18 cellular contexts compared by ENCODE assay signal in genomic region chr17:74752822-74753401, GRCh38. TPM values are rescaled to one million over a fixed set of nuclear protein-coding genes. Genes with fewer than 3 reads are reported as not detected.
DNase-seq lines count a peak whose midpoint lies in the region; ATAC-seq and TF ChIP-seq lines count a peak whose summit lies in the region.
"Had no signal": no experiment of that assay in that cellular context is flagged by ENCODE, and none has a peak within 500 bp of the region (broad histone marks: within the 10 kb centered on the region; RNA-seq: fewer than 3 reads in every experiment).

No MANE protein-coding gene starts in this region.

- H3K27ac ChIP-seq in CD4-positive, alpha-beta memory T cell (ENCODE audit: low read depth, low read length), result peak overlapping the region; percentile 16
- H3K27ac ChIP-seq in adrenal gland, result peak overlapping the region in 3 of 5 donors; percentile 31 to 80 (median 53)
- H3K27ac ChIP-seq: BLaER1 had no signal

- TF ChIP-seq CTCF in adrenal gland (IDR thresholded peaks at IDR 0.05), result no peak

- no peaks in the 10 kb centered on the region for H3K27me3 Mint-ChIP-seq in CD4-positive, alpha-beta memory T cell
- H3K27me3 Mint-ChIP-seq in IgD-negative memory B cell, result no peaks in the 10 kb centered on the region
- no peaks in the 10 kb centered on the region for H3K27me3 Mint-ChIP-seq in natural killer cell treated with Interleukin-12 subunit alpha and Interleukin-12 subunit beta and Interleukin-15 and Interleukin-18, amount 100 ng/mL, for 72 hours
- H3K27me3 Mint-ChIP-seq in stimulated activated memory B cell treated with anti-CD40 and anti-IgM and Interleukin-4, amounts not matched to agents 10 μg/mL and 1 μg/mL and 100 μg/mL, for 72 hours, result no peaks in the 10 kb centered on the region

- H3K27ac Mint-ChIP-seq in CD4-positive, alpha-beta memory T cell, result peak overlapping the region; percentile 82 to 97 (median 92)
- H3K27ac Mint-ChIP-seq in IgD-negative memory B cell, result peak overlapping the region in 2 of 3 donors; percentile 40 to 62
- H3K27ac Mint-ChIP-seq in natural killer cell treated with Interleukin-12 subunit alpha and Interleukin-12 subunit beta and Interleukin-15 and Interleukin-18, amount 100 ng/mL, for 72 hours, result peak overlapping the region; percentile 98 to 99
- H3K27ac Mint-ChIP-seq in stimulated activated memory B cell treated with anti-CD40 and anti-IgM and Interleukin-4, amounts not matched to agents 10 μg/mL and 1 μg/mL and 100 μg/mL, for 72 hours, result no peak overlapping the region
- H3K27ac Mint-ChIP-seq: mesothelial cell of epicardium had no signal

- TF ChIP-seq POLR2A in adrenal gland (IDR thresholded peaks at IDR 0.05), result no peak

- 76 to 82% (median 78%) methylated on average over 7 of the region's 7 CpGs for WGBS in adrenal gland, 4 donors

- H3K4me1 ChIP-seq in CD4-positive, alpha-beta memory T cell (ENCODE audit: insufficient read depth, low read length), result peaks cover 73% of the 10 kb centered on the region
- H3K4me1 ChIP-seq in adrenal gland (replicated peaks in 1 of 2), result peaks cover 31 to 52% of the 10 kb centered on the region in 2 donors

- no peaks in the 10 kb centered on the region for H3K27me3 ChIP-seq in CD4-positive, alpha-beta memory T cell (ENCODE audit: insufficient read depth, low read length)
- H3K27me3 ChIP-seq in adrenal gland, result no peaks in the 10 kb centered on the region
- H3K27me3 ChIP-seq: stomach had no signal

- peaks cover 30 to 52% of the 10 kb centered on the region in 2 donors for H3K36me3 Mint-ChIP-seq in CD4-positive, alpha-beta memory T cell
- peaks cover 6% of the 10 kb centered on the region for H3K36me3 Mint-ChIP-seq in IgD-negative memory B cell
- H3K36me3 Mint-ChIP-seq in natural killer cell treated with Interleukin-12 subunit alpha and Interleukin-12 subunit beta and Interleukin-15 and Interleukin-18, amount 100 ng/mL, for 72 hours, result peaks cover 7% of the 10 kb centered on the region
- H3K36me3 Mint-ChIP-seq in stimulated activated memory B cell treated with anti-CD40 and anti-IgM and Interleukin-4, amounts not matched to agents 10 μg/mL and 1 μg/mL and 100 μg/mL, for 72 hours, result peaks cover 17% of the 10 kb centered on the region

- H3K9me3 Mint-ChIP-seq in CD4-positive, alpha-beta memory T cell, result no peaks in the 10 kb centered on the region
- no peaks in the 10 kb centered on the region for H3K9me3 Mint-ChIP-seq in IgD-negative memory B cell
- H3K9me3 Mint-ChIP-seq in natural killer cell treated with Interleukin-12 subunit alpha and Interleukin-12 subunit beta and Interleukin-15 and Interleukin-18, amount 100 ng/mL, for 72 hours, result no peaks in the 10 kb centered on the region
- H3K9me3 Mint-ChIP-seq in stimulated activated memory B cell treated with anti-CD40 and anti-IgM and Interleukin-4, amounts not matched to agents 10 μg/mL and 1 μg/mL and 100 μg/mL, for 72 hours, result no peaks in the 10 kb centered on the region
- H3K9me3 Mint-ChIP-seq: mesothelial cell of epicardium had no signal

- CTCF ChIA-PET in CD4-positive, alpha-beta memory T cell (lab: Charles Lee; ENCODE audit: partially characterized antibody), result interaction anchor here (0.7 to 9.4 kb wide), 7 partner anchors 7 to 38 kb away, joined by 4 to 128 read pairs (median 31); partner anchors contain the start of genes NAT9 and RAB37

- POLR2A ChIA-PET in CD4-positive, alpha-beta memory T cell (lab: Charles Lee; ENCODE audit: partially characterized antibody), result interaction anchor here (0.8 to 20.4 kb wide), 6 partner anchors 8 to 21 kb away, joined by 3 to 489 read pairs (median 85); partner anchors contain the start of genes NAT9 and RAB37

- H3K4me3 ChIP-seq in CD4-positive, alpha-beta memory T cell (ENCODE audit: low read length in 2 of 2), result no peak overlapping the region
- no peak overlapping the region for H3K4me3 ChIP-seq in adrenal gland
- H3K4me3 ChIP-seq: BLaER1, HAP-1 had no signal

- H3K36me3 ChIP-seq in CD4-positive, alpha-beta memory T cell (ENCODE audit: insufficient read depth, low read length), result peaks cover 9% of the 10 kb centered on the region
- H3K36me3 ChIP-seq in adrenal gland (replicated peaks in 1 of 2), result no peaks in the 10 kb centered on the region

- no peak for ATAC-seq in natural killer cell treated with Interleukin-12 subunit alpha and Interleukin-12 subunit beta and Interleukin-15 and Interleukin-18, amount 100 ng/mL, for 72 hours
- no peak for ATAC-seq in stimulated activated memory B cell treated with anti-CD40 and anti-IgM and Interleukin-4, amounts not matched to agents 10 μg/mL and 1 μg/mL and 100 μg/mL, for 72 hours

- intact Hi-C loops in CD4-positive, alpha-beta memory T cell (cut with micrococcal nuclease), result no loop called here
- intact Hi-C loops in adrenal gland (cut with DNase I), result no loop called here

- no peaks in the 10 kb centered on the region for H3K9me3 ChIP-seq in CD4-positive, alpha-beta memory T cell (ENCODE audit: control insufficient read depth in 1 of 2, low read length in 2 of 2)
- no peaks in the 10 kb centered on the region for H3K9me3 ChIP-seq in adrenal gland (replicated peaks in 1 of 3)
- H3K9me3 ChIP-seq: BLaER1, HAP-1, stomach had no signal

- H3K4me1 Mint-ChIP-seq in CD4-positive, alpha-beta memory T cell, result peaks cover 43 to 83% (median 60%) of the 10 kb centered on the region in 4 donors
- peaks cover 29 to 60% (median 41%) of the 10 kb centered on the region in 3 donors for H3K4me1 Mint-ChIP-seq in IgD-negative memory B cell
- peaks cover 61 to 62% of the 10 kb centered on the region in 2 donors for H3K4me1 Mint-ChIP-seq in natural killer cell treated with Interleukin-12 subunit alpha and Interleukin-12 subunit beta and Interleukin-15 and Interleukin-18, amount 100 ng/mL, for 72 hours (ENCODE audit: low read depth in 2 of 2)
- H3K4me1 Mint-ChIP-seq in stimulated activated memory B cell treated with anti-CD40 and anti-IgM and Interleukin-4, amounts not matched to agents 10 μg/mL and 1 μg/mL and 100 μg/mL, for 72 hours, result peaks cover 78% of the 10 kb centered on the region

- DNase-seq in CD4-positive, alpha-beta memory T cell, result no peak
- DNase-seq in adrenal gland, result no peak
- DNase-seq in natural killer cell treated with Interleukin-12 subunit alpha and Interleukin-12 subunit beta and Interleukin-15 and Interleukin-18, amount 100 ng/mL, for 72 hours (ENCODE audit: low spot score), result no peak
- DNase-seq in HPDE6-E6E7 (ENCODE audit: extremely low spot score), result no peak
- no peak for DNase-seq in NCI-H524 treated with DMSO at 0.1 percent for 48 hours (lab: John Stamatoyannopoulos, UW)
- DNase-seq in glomerular visceral epithelial cell (ENCODE audit: extremely low spot score), result no peak
- DNase-seq: cerebellar nuclear complex; GF-D8; NCI-H1417; NCI-H526 treated with DMSO at 0.1 percent for 48 hours; Right ventricle myocardium superior; stimulated activated CD4-positive, alpha-beta T cell treated with anti-CD3 and anti-CD28 coated beads, Interleukin-4, amount 100 ng/mL, for 24 hours; stomach had no signal

- peak overlapping the region; percentile 90 to 99 (median 98) for H3K4me3 Mint-ChIP-seq in CD4-positive, alpha-beta memory T cell
- peak overlapping the region in 2 of 4 donors; percentile 91 to 98 for H3K4me3 Mint-ChIP-seq in IgD-negative memory B cell
- peak overlapping the region; percentile 99 for H3K4me3 Mint-ChIP-seq in natural killer cell treated with Interleukin-12 subunit alpha and Interleukin-12 subunit beta and Interleukin-15 and Interleukin-18, amount 100 ng/mL, for 72 hours
- no peak overlapping the region for H3K4me3 Mint-ChIP-seq in stimulated activated memory B cell treated with anti-CD40 and anti-IgM and Interleukin-4, amounts not matched to agents 10 μg/mL and 1 μg/mL and 100 μg/mL, for 72 hours
- H3K4me3 Mint-ChIP-seq: mesothelial cell of epicardium had no signal

RNA-seq across cellular contexts. Expression of gene NHERF1, which starts 4.5 kb away (rescaled TPM):
- total RNA-seq in CD4-positive, alpha-beta memory T cell, result 100 to 1,000 TPM; 202 to 209 TPM
- 100 to 1,000 TPM; 324 to 448 TPM for polyA plus RNA-seq in CD4-positive, alpha-beta memory T cell
- polyA plus RNA-seq in IgD-negative memory B cell (177 TPM), adrenal gland (100 to 1,000 TPM in 1 of 3 donors, 10 to 100 TPM in 2; 45.9 to 277 (median 57.8) TPM)
- 100 to 1,000 TPM; 146 to 277 (median 226) TPM for total RNA-seq in adrenal gland
- total RNA-seq in natural killer cell treated with Interleukin-12 subunit alpha and Interleukin-12 subunit beta and Interleukin-15 and Interleukin-18, amount 100 ng/mL, for 72 hours, result 100 to 1,000 TPM; 159 to 187 TPM

RNA-seq across cellular contexts. Expression of gene RAB37, which starts 15.9 kb away (rescaled TPM):
- 10 to 100 TPM; 23.2 to 25.9 TPM for total RNA-seq in CD4-positive, alpha-beta memory T cell
- 10 to 100 TPM; 47.8 to 52.3 TPM for polyA plus RNA-seq in CD4-positive, alpha-beta memory T cell
- 76.5 TPM for polyA plus RNA-seq in IgD-negative memory B cell
- 1 to 10 TPM; 2.1 to 6.6 (median 3.6) TPM for total RNA-seq in adrenal gland
- polyA plus RNA-seq in adrenal gland, result 1 to 10 TPM in 2 of 3 donors, under 1 TPM in 1; 0.57 to 2.3 (median 2.0) TPM
- 1 to 10 TPM; 1.3 to 3.3 TPM for total RNA-seq in natural killer cell treated with Interleukin-12 subunit alpha and Interleukin-12 subunit beta and Interleukin-15 and Interleukin-18, amount 100 ng/mL, for 72 hours

RNA-seq across cellular contexts. Expression of gene NAT9, which starts 23.2 kb away (rescaled TPM):
- 10 to 100 TPM; 60.0 to 70.3 TPM for total RNA-seq in CD4-positive, alpha-beta memory T cell
- polyA plus RNA-seq in CD4-positive, alpha-beta memory T cell, result 10 to 100 TPM; 11.9 to 19.1 TPM
- polyA plus RNA-seq in IgD-negative memory B cell, result 24.5 TPM
- total RNA-seq in adrenal gland, result 100 to 1,000 TPM in 1 of 8 donors, 10 to 100 TPM in 7; 23.1 to 149 (median 62.4) TPM
- polyA plus RNA-seq in adrenal gland, result 100 to 1,000 TPM in 2 of 3 donors, 10 to 100 TPM in 1; 91.6 to 112 (median 104) TPM
- total RNA-seq in natural killer cell treated with Interleukin-12 subunit alpha and Interleukin-12 subunit beta and Interleukin-15 and Interleukin-18, amount 100 ng/mL, for 72 hours, result 10 to 100 TPM; 42.9 to 60.7 TPM

RNA-seq across cellular contexts. Expression of gene CD300LF, which starts 40.2 kb away (rescaled TPM):
- total RNA-seq in CD4-positive, alpha-beta memory T cell, result under 1 TPM in 1 of 2 experiments, not detected in 1; 0.23 TPM
- polyA plus RNA-seq in CD4-positive, alpha-beta memory T cell, result not detected
- polyA plus RNA-seq in IgD-negative memory B cell (not detected), adrenal gland (1 to 10 TPM in 2 of 3 donors, under 1 TPM in 1; 0.68 to 6.3 (median 1.0) TPM)
- total RNA-seq in adrenal gland, result 1 to 10 TPM in 6 of 8 donors, under 1 TPM in 1, not detected in 1; 0.88 to 6.3 (median 1.5) TPM
- total RNA-seq in natural killer cell treated with Interleukin-12 subunit alpha and Interleukin-12 subunit beta and Interleukin-15 and Interleukin-18, amount 100 ng/mL, for 72 hours, result 1 to 10 TPM in 1 of 2 donors, not detected in 1; 2.2 TPM
- total RNA-seq: mesothelial cell of epicardium, Right ventricle myocardium superior had no signal
